Comparison of ENCODE assay signal across 12 cellular contexts in genomic region chr7:138257459-138258193, GRCh38.
DNase-seq lines count a peak whose midpoint lies in the region; ATAC-seq and TF ChIP-seq lines count a peak whose summit lies in the region.
"Had no signal": no experiment of that assay in that cellular context is flagged by ENCODE, and none has a peak within 500 bp of the region (broad histone marks: within the 10 kb centered on the region; RNA-seq: fewer than 3 reads in every experiment).

No MANE protein-coding gene starts in this region.

- H3K9ac ChIP-seq in neural progenitor cell: no peak overlapping the region

- no peak overlapping the region for H3K4me2 ChIP-seq in neural progenitor cell

- peaks cover 48% of the 10 kb centered on the region for H3K9me3 Mint-ChIP-seq in neural progenitor cell

- in situ Hi-C loops in SK-MEL-5 (cut with HindIII; ENCODE audit: low pct_unique_long_range_greater_than_20kb, low sequenced_read_pairs): no loop called here

- DNase-seq in GDM1 (lab: John Stamatoyannopoulos, UW) (peak; percentile 92), SK-MEL-5 (ENCODE audit: low read depth, low spot score) (peak; percentile 32), fibroblast of villous mesenchyme (ENCODE audit: low read depth) (peak; percentile 99), omental fat pad (ENCODE audit: low spot score) (peak; percentile 31), NCI-H1436 (lab: John Stamatoyannopoulos, UW) (no peak), amygdala (lab: John Stamatoyannopoulos, UW) (no peak), neural progenitor cell (ENCODE audit: low spot score) (no peak), SJCRH30 (no peak)
- DNase-seq: activated CD4-positive, alpha-beta T cell treated with anti-CD3 and anti-CD28 coated beads for 4 hours; activated naive CD8-positive, alpha-beta T cell treated with anti-CD3 and anti-CD28 coated beads, Interleukin-2, amount 10 ng/mL, durations not matched to agents 7 days and 5 days; COR-L47; stimulated activated CD4-positive, alpha-beta T cell treated with anti-CD3 and anti-CD28 coated beads, Interleukin-4, amount 100 ng/mL, for 4 hours had no signal

- H3K27ac ChIP-seq in neural progenitor cell (no peak overlapping the region), SJCRH30 (no peak overlapping the region)

- H3K27me3 Mint-ChIP-seq in neural progenitor cell (ENCODE audit: insufficient read depth, low read depth): peaks cover 14% of the 10 kb centered on the region

- H3K36me3 ChIP-seq in neural progenitor cell: no peaks in the 10 kb centered on the region
- no peaks in the 10 kb centered on the region for H3K36me3 ChIP-seq in SJCRH30

- no peaks in the 10 kb centered on the region for H3K79me2 ChIP-seq in neural progenitor cell (ENCODE audit: low read depth)

- no peak overlapping the region for H3K4me3 Mint-ChIP-seq in neural progenitor cell
- H3K4me3 Mint-ChIP-seq: activated naive CD8-positive, alpha-beta T cell treated with anti-CD3 and anti-CD28 coated beads, Interleukin-2, amount 10 ng/mL, durations not matched to agents 7 days and 5 days had no signal

- H3F3A ChIP-seq in neural progenitor cell (ENCODE audit: low read depth): no peaks in the 10 kb centered on the region

- no peaks in the 10 kb centered on the region for H4K20me1 ChIP-seq in neural progenitor cell (ENCODE audit: low read depth)

- peaks cover 16% of the 10 kb centered on the region for H3K36me3 Mint-ChIP-seq in neural progenitor cell
- H3K36me3 Mint-ChIP-seq: activated naive CD8-positive, alpha-beta T cell treated with anti-CD3 and anti-CD28 coated beads, Interleukin-2, amount 10 ng/mL, durations not matched to agents 7 days and 5 days had no signal

- ATAC-seq in omental fat pad (ENCODE audit: low FRiP score): peak; percentile 88

- no peaks in the 10 kb centered on the region for H3K27me3 ChIP-seq in neural progenitor cell
- no peaks in the 10 kb centered on the region for H3K27me3 ChIP-seq in SJCRH30

- no peaks in the 10 kb centered on the region for H3K9me3 ChIP-seq in neural progenitor cell (ENCODE audit: low read depth)
- H3K9me3 ChIP-seq in SJCRH30 (replicated peaks): no peaks in the 10 kb centered on the region

- no peak overlapping the region for H3K27ac Mint-ChIP-seq in neural progenitor cell
- H3K27ac Mint-ChIP-seq: activated naive CD8-positive, alpha-beta T cell treated with anti-CD3 and anti-CD28 coated beads, Interleukin-2, amount 10 ng/mL, durations not matched to agents 7 days and 5 days had no signal

- H3K4me1 ChIP-seq in neural progenitor cell: peaks cover 9% of the 10 kb centered on the region
- H3K4me1 ChIP-seq in SJCRH30: no peaks in the 10 kb centered on the region

- H3K4me3 ChIP-seq in fibroblast of villous mesenchyme (ENCODE audit: low read depth, low read length) (no peak overlapping the region), neural progenitor cell (no peak overlapping the region), SJCRH30 (no peak overlapping the region)

- peaks cover 8% of the 10 kb centered on the region for H3K4me1 Mint-ChIP-seq in neural progenitor cell
- H3K4me1 Mint-ChIP-seq: activated naive CD8-positive, alpha-beta T cell treated with anti-CD3 and anti-CD28 coated beads, Interleukin-2, amount 10 ng/mL, durations not matched to agents 7 days and 5 days had no signal

- no peak overlapping the region for H2AFZ ChIP-seq in neural progenitor cell (replicated peaks)

- TF ChIP-seq CTCF in fibroblast of villous mesenchyme (IDR thresholded peaks at IDR 0.05; ENCODE audit: insufficient read depth, low read depth, low read length): no peak
- no peak for TF ChIP-seq CTCF in omental fat pad (IDR thresholded peaks at IDR 0.05)
- no peak for TF ChIP-seq CTCF in neural progenitor cell (IDR thresholded peaks at IDR 0.05)

Comparison
In these comparisons a context has a peak if more than half of its experiments do, and no peak if none do; other contexts are left out.
1. DNase-seq: peak in GDM1 (single experiment), SK-MEL-5 (single experiment), fibroblast of villous mesenchyme (single experiment) and omental fat pad (single experiment); none in NCI-H1436 (single experiment), amygdala (0 of 56), neural progenitor cell (single experiment) and SJCRH30 (0 of 2).